1 cellular context compared by ENCODE assay signal in the genomic region with DNA sequence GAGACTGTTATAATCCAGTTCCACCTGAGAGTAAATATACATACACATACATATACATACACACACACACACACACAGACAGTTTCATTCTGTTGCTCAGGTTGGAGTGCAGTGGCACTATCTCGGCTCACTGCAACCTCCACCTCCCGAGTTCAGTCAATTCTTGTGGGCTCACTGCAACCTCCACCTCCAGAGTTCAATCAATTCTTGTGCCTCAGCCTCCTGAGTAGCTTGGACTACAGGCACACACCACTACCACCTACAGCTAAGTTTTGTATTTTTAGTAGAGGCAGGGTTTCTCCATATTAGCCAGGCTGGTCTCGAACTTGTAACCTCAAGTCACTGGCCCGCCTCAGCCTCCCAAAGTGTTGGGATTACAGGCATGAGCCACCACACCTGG.
TF ChIP-seq lines count a peak whose summit lies in the region.

No MANE protein-coding gene starts in this region.

TF ChIP-seq in HepG2, 621 proteins besides CTCF, POLR2A, EP300 and RAD21:
- TF ChIP-seq ZNF160 (CRISPR knock-in tag; IDR thresholded peaks at IDR 0.05) (no peak), RBM22 (optimal IDR thresholded peaks at IDR 0.05; ENCODE audit: low read length) (peak; percentile 57)
TF ChIP-seq in HepG2: peak in this region for 1.
